10 cellular contexts compared by ENCODE assay signal in genomic region chr17:4533522-4534502, GRCh38. TPM values are rescaled to one million over a fixed set of nuclear protein-coding genes. Genes with fewer than 3 reads are reported as not detected.
A peak's percentile ranks its signal among the peaks of the same experiment; 100 is the strongest.
DNase-seq lines count a peak whose midpoint lies in the region; ATAC-seq and TF ChIP-seq lines count a peak whose summit lies in the region.
"Had no signal": no experiment of that assay in that cellular context is flagged by ENCODE, and none has a peak within 500 bp of the region (broad histone marks: within the 10 kb centered on the region; RNA-seq: fewer than 3 reads in every experiment).

No MANE protein-coding gene starts in this region.

- ATAC-seq in right lobe of liver = peak; percentile 28 to 65 (median 52)

- TF ChIP-seq POLR2A in right lobe of liver (IDR thresholded peaks at IDR 0.05) (no peak), tibial nerve (IDR thresholded peaks at IDR 0.05) (no peak)

- no peaks in the 10 kb centered on the region for H3K9me3 Mint-ChIP-seq in activated naive CD4-positive, alpha-beta T cell treated with anti-CD3 and anti-CD28 coated beads, Interleukin-2, amount 50 U/mL, for 24 hours
- no peaks in the 10 kb centered on the region for H3K9me3 Mint-ChIP-seq in T-helper 2 cell treated with Interferon-gamma antibody and Interleukin-4, amounts not matched to agents 5 μg/mL and 100 μg/mL, for 36 hours

- H3K4me3 ChIP-seq in right lobe of liver = no peak overlapping the region
- H3K4me3 ChIP-seq in tibial nerve = peak overlapping the region in 2 of 4 donors; percentile 2 to 19
- H3K4me3 ChIP-seq: HAP-1 had no signal

- H3K9me3 ChIP-seq in right lobe of liver (no peaks in the 10 kb centered on the region), tibial nerve (no peaks in the 10 kb centered on the region)
- H3K9me3 ChIP-seq: HAP-1 had no signal

- H3K27me3 ChIP-seq in right lobe of liver (no peaks in the 10 kb centered on the region), tibial nerve (no peaks in the 10 kb centered on the region)

- no peak overlapping the region for H3K4me3 Mint-ChIP-seq in activated naive CD4-positive, alpha-beta T cell treated with anti-CD3 and anti-CD28 coated beads, Interleukin-2, amount 50 U/mL, for 24 hours
- no peak overlapping the region for H3K4me3 Mint-ChIP-seq in T-helper 2 cell treated with Interferon-gamma antibody and Interleukin-4, amounts not matched to agents 5 μg/mL and 100 μg/mL, for 36 hours

- 8% methylated on average over 2 of the region's 23 CpGs for WGBS in right lobe of liver (ENCODE audit: insufficient coverage, low coverage, low lambda C conversion rate, missing lambda C conversion rate)
- 24 to 28% methylated on average over 19 of the region's 23 CpGs for WGBS in tibial nerve, 2 donors

- intact Hi-C loops in right lobe of liver (cut with DNase I) = no loop called here

- H3K36me3 ChIP-seq in right lobe of liver (peaks cover 0 to 4% (median 0%) of the 10 kb centered on the region in 4 donors), tibial nerve (peaks cover 0 to 16% (median 0%) of the 10 kb centered on the region in 3 donors)

- no peak for DNase-seq in activated naive CD4-positive, alpha-beta T cell treated with anti-CD3 and anti-CD28 coated beads, Interleukin-2, amount 50 U/mL, for 16 hours
- DNase-seq in activated T-cell treated with anti-CD3 and anti-CD28 coated beads, Interleukin-2, amount 50 U/mL, for 48 hours = peak; percentile 41 to 46
- DNase-seq in right lobe of liver = peak; percentile 65 to 78 (median 77)
- DNase-seq in tibial nerve (ENCODE audit: low spot score in 2 of 2) = peak in 1 of 2 donors; percentile 35
- no peak for DNase-seq in kidney tubule cell (ENCODE audit: low spot score)
- no peak for DNase-seq in NCI-H128 (lab: John Stamatoyannopoulos, UW; ENCODE audit: unreplicated experiment)
- DNase-seq in T-helper 2 cell treated with Interferon-gamma antibody and Interleukin-4, amounts not matched to agents 5 μg/mL and 100 μg/mL, for 36 hours (ENCODE audit: low spot score) = no peak
- DNase-seq: NCI-H187 had no signal

- H3K27ac ChIP-seq in right lobe of liver (peak overlapping the region in 1 of 3 donors; percentile 13), tibial nerve (peak overlapping the region; percentile 44 to 93 (median 79))

- peaks cover 2% of the 10 kb centered on the region for H3K27me3 Mint-ChIP-seq in activated naive CD4-positive, alpha-beta T cell treated with anti-CD3 and anti-CD28 coated beads, Interleukin-2, amount 50 U/mL, for 24 hours
- H3K27me3 Mint-ChIP-seq in T-helper 2 cell treated with Interferon-gamma antibody and Interleukin-4, amounts not matched to agents 5 μg/mL and 100 μg/mL, for 36 hours (ENCODE audit: low read depth) = peaks cover 8% of the 10 kb centered on the region

- H3K4me1 ChIP-seq in right lobe of liver (peaks cover 0 to 22% (median 7%) of the 10 kb centered on the region in 4 donors), tibial nerve (peaks cover 0 to 67% (median 49%) of the 10 kb centered on the region in 4 donors)
- H3K4me1 ChIP-seq: HAP-1 had no signal

- H3K4me1 Mint-ChIP-seq in activated naive CD4-positive, alpha-beta T cell treated with anti-CD3 and anti-CD28 coated beads, Interleukin-2, amount 50 U/mL, for 24 hours = no peaks in the 10 kb centered on the region
- peaks cover 4% of the 10 kb centered on the region for H3K4me1 Mint-ChIP-seq in T-helper 2 cell treated with Interferon-gamma antibody and Interleukin-4, amounts not matched to agents 5 μg/mL and 100 μg/mL, for 36 hours (ENCODE audit: low read depth)

- peak in 1 of 2 donors; percentile 29 for TF ChIP-seq EP300 in tibial nerve (IDR thresholded peaks at IDR 0.05)

- H3K27ac Mint-ChIP-seq in activated naive CD4-positive, alpha-beta T cell treated with anti-CD3 and anti-CD28 coated beads, Interleukin-2, amount 50 U/mL, for 24 hours = peak overlapping the region; percentile 46
- no peak overlapping the region for H3K27ac Mint-ChIP-seq in T-helper 2 cell treated with Interferon-gamma antibody and Interleukin-4, amounts not matched to agents 5 μg/mL and 100 μg/mL, for 36 hours

- TF ChIP-seq CTCF in right lobe of liver (IDR thresholded peaks at IDR 0.05) (no peak), tibial nerve (IDR thresholded peaks at IDR 0.05) (peak in 2 of 5 experiments; percentile 38 to 41)

- no peaks in the 10 kb centered on the region for H3K36me3 Mint-ChIP-seq in activated naive CD4-positive, alpha-beta T cell treated with anti-CD3 and anti-CD28 coated beads, Interleukin-2, amount 50 U/mL, for 24 hours
- H3K36me3 Mint-ChIP-seq in T-helper 2 cell treated with Interferon-gamma antibody and Interleukin-4, amounts not matched to agents 5 μg/mL and 100 μg/mL, for 36 hours (ENCODE audit: low read depth) = no peaks in the 10 kb centered on the region

RNA-seq across cellular contexts. Expression of gene MYBBP1A, which starts 21.4 kb away (rescaled TPM):
- 10 to 100 TPM; 16.3 to 32.0 (median 23.7) TPM for total RNA-seq in right lobe of liver
- total RNA-seq in tibial nerve = 100 to 1,000 TPM in 1 of 4 donors, 10 to 100 TPM in 3; 53.8 to 119 (median 54.4) TPM

RNA-seq across cellular contexts. Expression of gene GGT6, which starts 26.6 kb away (rescaled TPM):
- total RNA-seq in right lobe of liver = under 1 TPM; 0.09 to 0.92 (median 0.27) TPM
- not detected for total RNA-seq in tibial nerve

RNA-seq across cellular contexts. Expression of gene SPNS2, which starts 35.1 kb away (rescaled TPM):
- total RNA-seq in right lobe of liver = 10 to 100 TPM in 1 of 6 experiments, 1 to 10 TPM in 5; 3.0 to 12.4 (median 7.3) TPM
- 10 to 100 TPM in 3 of 4 donors, 1 to 10 TPM in 1; 5.4 to 49.8 (median 23.4) TPM for total RNA-seq in tibial nerve

RNA-seq across cellular contexts. Expression of gene SMTNL2, which starts 50.5 kb away (rescaled TPM):
- total RNA-seq in right lobe of liver = under 1 TPM in 3 of 6 experiments, not detected in 3; 0.12 to 0.25 (median 0.14) TPM
- total RNA-seq in tibial nerve = 1 to 10 TPM; 1.5 to 8.2 (median 4.4) TPM

Comparison
In these comparisons a context has a peak if more than half of its experiments do, and no peak if none do; other contexts are left out.
1. DNase-seq: peak in activated T-cell treated with anti-CD3 and anti-CD28 coated beads, Interleukin-2, amount 50 U/mL, for 48 hours (2 of 2) and right lobe of liver (3 of 3); none in activated naive CD4-positive, alpha-beta T cell treated with anti-CD3 and anti-CD28 coated beads, Interleukin-2, amount 50 U/mL, for 16 hours (single experiment), kidney tubule cell (single experiment), NCI-H128 (single experiment) and T-helper 2 cell treated with Interferon-gamma antibody and Interleukin-4, amounts not matched to agents 5 μg/mL and 100 μg/mL, for 36 hours (single experiment).